In the genomic region with DNA sequence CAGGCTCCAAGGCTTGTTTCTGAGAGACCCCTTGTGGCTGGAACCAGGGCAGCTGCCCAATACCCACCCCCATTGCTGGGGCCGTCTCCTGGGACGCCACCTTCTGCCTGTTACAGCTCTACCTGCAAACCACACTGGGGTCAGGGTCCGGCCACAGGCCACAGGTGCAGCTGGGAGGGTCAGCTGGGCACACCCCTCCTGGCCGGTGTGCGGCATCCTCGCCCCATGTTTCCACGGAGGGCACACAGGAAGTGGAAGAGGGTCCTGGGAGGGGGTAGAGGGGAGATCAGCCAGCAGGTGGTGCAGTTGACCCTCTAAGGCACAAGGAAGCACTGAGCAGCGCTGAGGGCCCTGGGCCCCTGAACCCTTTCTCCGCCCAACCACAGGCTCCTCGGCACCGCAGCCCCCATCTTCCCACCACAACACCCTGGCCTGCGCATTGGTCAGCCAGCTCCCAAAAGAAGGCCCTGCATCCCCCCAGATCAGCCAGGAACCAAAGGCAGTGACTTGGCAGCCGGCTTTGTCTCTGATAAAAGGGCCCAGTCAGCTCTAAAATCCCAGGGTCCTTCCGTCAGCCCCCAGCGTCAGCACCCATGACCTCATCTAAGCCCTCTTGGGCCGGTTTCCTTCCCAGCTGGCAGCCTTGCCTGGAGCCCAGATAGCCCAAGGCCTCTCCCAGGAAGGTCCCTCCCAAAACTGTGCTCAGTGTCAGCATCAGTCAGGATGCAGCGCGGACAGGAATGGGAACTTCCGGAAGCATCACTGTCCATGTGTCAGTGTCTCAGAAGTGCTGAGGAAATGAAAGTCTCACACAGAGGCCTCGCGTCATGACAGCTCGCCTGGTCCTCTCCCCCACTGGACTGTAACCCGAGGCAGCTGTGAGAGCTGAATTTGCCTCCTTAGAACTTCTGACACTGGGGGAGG, we compare ENCODE assay signal across 11 cellular contexts. TPM values are rescaled to one million over a fixed set of nuclear protein-coding genes. Genes with fewer than 3 reads are reported as not detected.
DNase-seq lines count a peak whose midpoint lies in the region; ATAC-seq, FAIRE-seq and TF ChIP-seq lines count a peak whose summit lies in the region.
"Had no signal": no experiment of that assay in that cellular context is flagged by ENCODE, and none has a peak within 500 bp of the region (broad histone marks: within the 10 kb centered on the region; RNA-seq: fewer than 3 reads in every experiment).

No MANE protein-coding gene starts in this region.

- no peak overlapping the region for H3K4me2 ChIP-seq in GM23248 (ENCODE audit: unreplicated experiment)

- TF ChIP-seq CTCF in left ventricle myocardium inferior (IDR thresholded peaks at IDR 0.05; ENCODE audit: borderline replicate concordance) (peak; percentile 36), upper lobe of right lung (IDR thresholded peaks at IDR 0.05) (no peak)

- no peak for FAIRE-seq in RCC 7860 (lab: Jason Lieb, UNC)

- intact Hi-C loops in left ventricle myocardium inferior (cut with micrococcal nuclease) (no loop called here), upper lobe of right lung (cut with DNase I) (no loop called here)

- peaks cover 30% of the 10 kb centered on the region for H3K27me3 Mint-ChIP-seq in T-helper 17 cell

- H3K27me3 ChIP-seq in left ventricle myocardium inferior (ENCODE audit: low read depth) (peaks cover 70% of the 10 kb centered on the region), upper lobe of right lung (peaks cover 58% of the 10 kb centered on the region), GM23248 (replicated peaks; ENCODE audit: insufficient read depth) (no peaks in the 10 kb centered on the region)
- H3K27me3 ChIP-seq: ovary, SJSA1, testis had no signal

- no peak overlapping the region for H3K27ac ChIP-seq in left ventricle myocardium inferior (replicated peaks)
- H3K27ac ChIP-seq in upper lobe of right lung, result no peak overlapping the region
- H3K27ac ChIP-seq in GM23248, result no peak overlapping the region
- H3K27ac ChIP-seq: ovary, SJSA1, testis had no signal

- H3K9ac ChIP-seq in GM23248, result no peak overlapping the region

- H3K27ac Mint-ChIP-seq in T-helper 17 cell, result no peak overlapping the region

- peak overlapping the region; percentile 43 for H3K4me3 Mint-ChIP-seq in T-helper 17 cell

- no peaks in the 10 kb centered on the region for H3K9me3 ChIP-seq in T-helper 17 cell (ENCODE audit: control insufficient read depth, low read length, poor library complexity, severe bottlenecking)
- no peaks in the 10 kb centered on the region for H3K9me3 ChIP-seq in left ventricle myocardium inferior (replicated peaks)
- no peaks in the 10 kb centered on the region for H3K9me3 ChIP-seq in upper lobe of right lung
- no peaks in the 10 kb centered on the region for H3K9me3 ChIP-seq in GM23248 (ENCODE audit: low read depth)
- H3K9me3 ChIP-seq: ovary, SJSA1, testis had no signal

- H3K9me2 ChIP-seq in GM23248 (ENCODE audit: insufficient read depth), result no peaks in the 10 kb centered on the region

- H2AFZ ChIP-seq in GM23248, result no peak overlapping the region

- H3K36me3 ChIP-seq in left ventricle myocardium inferior (no peaks in the 10 kb centered on the region), upper lobe of right lung (no peaks in the 10 kb centered on the region), GM23248 (ENCODE audit: low read depth) (no peaks in the 10 kb centered on the region)
- H3K36me3 ChIP-seq: ovary, SJSA1 had no signal

- H3K4me3 ChIP-seq in left ventricle myocardium inferior (no peak overlapping the region), upper lobe of right lung (no peak overlapping the region), GM23248 (no peak overlapping the region)
- H3K4me3 ChIP-seq: ovary, testis had no signal

- peak; percentile 12 for DNase-seq in activated naive CD4-positive, alpha-beta T cell treated with anti-CD3 and anti-CD28 coated beads, Interleukin-2, amount 50 U/mL, for 16 hours
- no peak for DNase-seq in activated naive CD4-positive, alpha-beta T cell treated with Interleukin-2 at 50 U/mL for 16 hours
- DNase-seq in T-helper 17 cell (no peak), left ventricle myocardium inferior (peak; percentile 11), upper lobe of right lung (peak; percentile 57), RCC 7860 (ENCODE audit: low spot score) (no peak), GM23248 (no peak), RPMI8226 (no peak)
- DNase-seq: testis had no signal

- H3K4me1 ChIP-seq in left ventricle myocardium inferior, result peaks cover 32% of the 10 kb centered on the region
- peaks cover 5% of the 10 kb centered on the region for H3K4me1 ChIP-seq in upper lobe of right lung
- H3K4me1 ChIP-seq in GM23248 (ENCODE audit: insufficient read depth), result no peaks in the 10 kb centered on the region
- H3K4me1 ChIP-seq: testis had no signal

- H4K20me1 ChIP-seq in GM23248 (ENCODE audit: insufficient read depth), result no peaks in the 10 kb centered on the region

- WGBS in GM23248 (ENCODE audit: low coverage in 1 of 2, low lambda C conversion rate in 2 of 2, missing lambda C conversion rate in 2 of 2), 2 experiments, result 84 to 86% methylated on average over 23 of the region's 23 CpGs

- H3F3A ChIP-seq in GM23248 (ENCODE audit: insufficient read depth), result no peaks in the 10 kb centered on the region

- in situ Hi-C loops in GM23248 (cut with MboI), result no loop called here

- ATAC-seq in T-helper 17 cell (no peak), upper lobe of right lung (no peak)

- no peaks in the 10 kb centered on the region for H3K79me2 ChIP-seq in GM23248 (ENCODE audit: insufficient read depth)

- peaks cover 19% of the 10 kb centered on the region for H3K4me1 Mint-ChIP-seq in T-helper 17 cell

- no peaks in the 10 kb centered on the region for H3K36me3 Mint-ChIP-seq in T-helper 17 cell (ENCODE audit: low read depth)

RNA-seq across cellular contexts. Expression of a gene that starts 1.7 kb away (rescaled TPM):
- total RNA-seq in T-helper 17 cell (not detected), left ventricle myocardium inferior (0.44 TPM), upper lobe of right lung (not detected)
- 0.51 and 0.86 TPM in 2 replicates for total RNA-seq in GM23248 (2014; rRNA removed; shearing (Covaris generic))
- 0.41 and 0.79 TPM in 2 replicates for polyA plus RNA-seq in GM23248 (2016; fragmentation: Nextera tagmentation; extraction: Ambion mirVana)

RNA-seq across cellular contexts. Expression of a gene that starts 22.0 kb away (rescaled TPM):
- total RNA-seq in T-helper 17 cell (not detected), left ventricle myocardium inferior (17.3 TPM), upper lobe of right lung (0.90 TPM)
- total RNA-seq in GM23248 (2014; rRNA removed; shearing (Covaris generic)), result 0.11 TPM in 1 of 2 replicates, not detected in the other
- 0.05 TPM in 1 of 2 replicates, not detected in the other for polyA plus RNA-seq in GM23248 (2016; fragmentation: Nextera tagmentation; extraction: Ambion mirVana)

RNA-seq across cellular contexts. Expression of a gene that starts 43.0 kb away (rescaled TPM):
- total RNA-seq in T-helper 17 cell (100 to 1,000 TPM; 114 to 123 TPM), left ventricle myocardium inferior (26.5 TPM), upper lobe of right lung (47.2 TPM)
- total RNA-seq in GM23248 (2014; rRNA removed; shearing (Covaris generic)), result 6.3 and 11.9 TPM in 2 replicates
- polyA plus RNA-seq in GM23248 (2016; fragmentation: Nextera tagmentation; extraction: Ambion mirVana), result 34.1 and 35.0 TPM in 2 replicates

Comparison
In these comparisons a context has a peak if more than half of its experiments do, and no peak if none do; other contexts are left out.
1. DNase-seq: peak in activated naive CD4-positive, alpha-beta T cell treated with anti-CD3 and anti-CD28 coated beads, Interleukin-2, amount 50 U/mL, for 16 hours (single experiment), left ventricle myocardium inferior (single experiment) and upper lobe of right lung (single experiment); none in activated naive CD4-positive, alpha-beta T cell treated with Interleukin-2 at 50 U/mL for 16 hours (single experiment), T-helper 17 cell (0 of 3), RCC 7860 (single experiment), GM23248 (single experiment) and RPMI8226 (single experiment).